1 cellular context compared by ENCODE assay signal in genomic region chr17:64603987-64604386, GRCh38.
TF ChIP-seq lines count a peak whose summit lies in the region.

No MANE protein-coding gene starts in this region.

TF ChIP-seq in HCT116, 20 proteins besides CTCF, POLR2A, EP300 and RAD21 (continued from another document):
- TF ChIP-seq, protein P1, sequence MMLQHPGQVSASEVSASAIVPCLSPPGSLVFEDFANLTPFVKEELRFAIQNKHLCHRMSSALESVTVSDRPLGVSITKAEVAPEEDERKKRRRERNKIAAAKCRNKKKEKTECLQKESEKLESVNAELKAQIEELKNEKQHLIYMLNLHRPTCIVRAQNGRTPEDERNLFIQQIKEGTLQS (IDR thresholded peaks at IDR 0.05): no peak
- TF ChIP-seq YY1 (IDR thresholded peaks at IDR 0.05; ENCODE audit: extremely low read depth, insufficient replicate concordance, low read depth, low read length) (no peak), JUND (IDR thresholded peaks at IDR 0.05) (no peak)
